In the genomic region with DNA sequence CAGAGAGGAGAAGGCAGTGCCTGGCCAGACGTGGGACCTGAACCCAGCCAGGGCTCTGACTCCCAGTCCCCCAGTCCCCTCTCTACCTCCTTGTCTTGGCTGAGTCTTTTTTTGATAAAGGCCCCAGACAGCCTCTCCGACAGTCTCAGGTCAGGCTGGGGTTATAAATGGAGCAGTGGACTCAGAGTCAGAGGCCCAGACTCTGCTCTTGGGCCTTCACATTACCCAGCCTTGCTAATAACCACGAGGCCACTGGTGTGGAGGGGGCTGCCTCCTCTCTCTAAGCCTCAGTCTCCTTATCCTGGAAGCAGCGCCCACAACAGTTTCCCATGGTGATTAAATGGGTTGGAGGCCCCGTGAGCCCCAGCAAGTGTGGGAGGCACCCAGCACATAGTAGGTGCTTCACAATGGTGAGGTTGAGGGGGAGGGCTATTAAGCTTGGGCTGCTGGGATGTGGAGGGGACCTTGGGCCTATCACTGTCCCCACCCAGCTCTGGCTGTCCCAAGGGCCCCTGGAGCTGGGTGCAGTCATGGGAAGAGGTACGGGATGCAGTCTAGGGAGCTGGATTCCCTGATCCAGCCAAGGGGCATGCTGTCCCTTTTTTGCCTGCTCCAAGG, we compare ENCODE assay signal across 2 cellular contexts.
TF ChIP-seq lines count a peak whose summit lies in the region.

No MANE protein-coding gene starts in this region.

TF ChIP-seq in SK-N-SH, 30 proteins besides CTCF, POLR2A, EP300 and RAD21 (continued from another document):
- TF ChIP-seq IRF3 (IDR thresholded peaks at IDR 0.05; ENCODE audit: low read depth, low read length) (no peak), RFX5 (IDR thresholded peaks at IDR 0.05; ENCODE audit: low read length) (no peak), POLR2AphosphoS5 (IDR thresholded peaks at IDR 0.05; ENCODE audit: low read depth, low read length) (no peak), FOXM1 (IDR thresholded peaks at IDR 0.05; ENCODE audit: low read depth) (no peak), RCOR1 (IDR thresholded peaks at IDR 0.05; ENCODE audit: low read length) (no peak), NFIC (IDR thresholded peaks at IDR 0.05; ENCODE audit: borderline replicate concordance) (no peak), YY1 (IDR thresholded peaks at IDR 0.05; ENCODE audit: low read depth) (no peak), PBX3 (IDR thresholded peaks at IDR 0.05) (no peak), JUND (IDR thresholded peaks at IDR 0.05) (no peak), SIN3A (IDR thresholded peaks at IDR 0.05; ENCODE audit: borderline replicate concordance, low read depth, low read length) (no peak), MXI1 (IDR thresholded peaks at IDR 0.05; ENCODE audit: low read depth, low read length) (no peak), SMC3 (IDR thresholded peaks at IDR 0.05; ENCODE audit: low read depth, low read length) (no peak), CHD2 (IDR thresholded peaks at IDR 0.05; ENCODE audit: low read length, partially characterized antibody) (no peak), FOXJ3 (CRISPR knock-in tag; IDR thresholded peaks at IDR 0.05) (no peak)
- TF ChIP-seq, protein P1, sequence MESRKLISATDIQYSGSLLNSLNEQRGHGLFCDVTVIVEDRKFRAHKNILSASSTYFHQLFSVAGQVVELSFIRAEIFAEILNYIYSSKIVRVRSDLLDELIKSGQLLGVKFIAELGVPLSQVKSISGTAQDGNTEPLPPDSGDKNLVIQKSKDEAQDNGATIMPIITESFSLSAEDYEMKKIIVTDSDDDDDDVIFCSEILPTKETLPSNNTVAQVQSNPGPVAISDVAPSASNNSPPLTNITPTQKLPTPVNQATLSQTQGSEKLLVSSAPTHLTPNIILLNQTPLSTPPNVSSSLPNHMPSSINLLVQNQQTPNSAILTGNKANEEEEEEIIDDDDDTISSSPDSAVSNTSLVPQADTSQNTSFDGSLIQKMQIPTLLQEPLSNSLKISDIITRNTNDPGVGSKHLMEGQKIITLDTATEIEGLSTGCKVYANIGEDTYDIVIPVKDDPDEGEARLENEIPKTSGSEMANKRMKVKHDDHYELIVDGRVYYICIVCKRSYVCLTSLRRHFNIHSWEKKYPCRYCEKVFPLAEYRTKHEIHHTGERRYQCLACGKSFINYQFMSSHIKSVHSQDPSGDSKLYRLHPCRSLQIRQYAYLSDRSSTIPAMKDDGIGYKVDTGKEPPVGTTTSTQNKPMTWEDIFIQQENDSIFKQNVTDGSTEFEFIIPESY (IDR thresholded peaks at IDR 0.05; ENCODE audit: borderline replicate concordance, low read depth): no peak
- TF ChIP-seq, protein P2, sequence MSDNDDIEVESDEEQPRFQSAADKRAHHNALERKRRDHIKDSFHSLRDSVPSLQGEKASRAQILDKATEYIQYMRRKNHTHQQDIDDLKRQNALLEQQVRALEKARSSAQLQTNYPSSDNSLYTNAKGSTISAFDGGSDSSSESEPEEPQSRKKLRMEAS (IDR thresholded peaks at IDR 0.05; ENCODE audit: low read depth): no peak

TF ChIP-seq in SK-N-SH treated with all-trans-retinoic acid at 6 μM for 48 hours, 23 proteins besides CTCF, POLR2A, EP300 and RAD21 (continued from another document):
- no peak for TF ChIP-seq CREB5 (CRISPR knock-in tag; IDR thresholded peaks at IDR 0.05; ENCODE audit: low read depth)
- TF ChIP-seq PATZ1 (CRISPR knock-in tag; IDR thresholded peaks at IDR 0.05; ENCODE audit: borderline replicate concordance): no peak
- no peak for TF ChIP-seq TOX (CRISPR knock-in tag; IDR thresholded peaks at IDR 0.05; ENCODE audit: borderline replicate concordance)
- no peak for TF ChIP-seq ESRRG (CRISPR knock-in tag; IDR thresholded peaks at IDR 0.05)
- TF ChIP-seq PPARA (CRISPR knock-in tag; IDR thresholded peaks at IDR 0.05; ENCODE audit: borderline replicate concordance): no peak
- no peak for TF ChIP-seq OSR1 (CRISPR knock-in tag; IDR thresholded peaks at IDR 0.05)
- TF ChIP-seq ZNF70 (CRISPR knock-in tag; IDR thresholded peaks at IDR 0.05): no peak
